In the genomic region with DNA sequence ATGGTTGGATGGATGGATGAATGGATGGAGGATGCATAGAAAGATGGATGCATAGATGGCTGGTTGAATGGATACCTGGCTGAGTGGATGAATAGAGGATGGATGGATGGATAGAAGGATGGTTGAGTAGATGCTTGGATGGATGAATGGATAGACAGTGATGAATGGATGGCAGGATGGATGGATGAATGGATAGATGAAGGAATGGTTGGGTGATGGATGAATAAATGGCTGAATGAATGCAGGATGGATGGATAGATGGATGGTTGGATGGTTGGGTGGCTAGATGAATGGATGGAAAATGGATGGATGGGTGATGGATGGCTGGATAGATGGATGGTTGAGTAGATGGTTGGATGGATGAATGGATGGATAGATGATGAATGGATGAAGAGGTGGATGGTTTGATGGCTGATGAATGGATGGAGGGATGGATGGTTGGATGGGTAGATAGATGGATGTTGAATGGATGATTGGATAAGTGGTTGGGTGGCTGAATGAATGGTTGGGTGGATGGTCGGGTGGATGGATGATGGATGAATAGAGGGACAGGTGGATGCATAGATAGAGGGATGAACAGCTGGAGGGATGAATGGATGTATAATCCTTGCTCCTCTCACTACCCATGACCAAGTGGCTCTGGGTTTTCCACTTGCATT, we compare ENCODE assay signal across 29 cellular contexts. TPM values are rescaled to one million over a fixed set of nuclear protein-coding genes. Genes with fewer than 3 reads are reported as not detected.
"Had no signal": no experiment of that assay in that cellular context is flagged by ENCODE, and none has a peak within 500 bp of the region (broad histone marks: within the 10 kb centered on the region; RNA-seq: fewer than 3 reads in every experiment).

No MANE protein-coding gene starts in this region.

- H3K4me2 ChIP-seq: SK-N-SH had no signal

- ATAC-seq: activated CD8-positive, alpha-beta T cell treated with anti-CD3 and anti-CD28 coated beads for 36 hours; activated T-cell treated with anti-CD3 and anti-CD28 coated beads, Interleukin-2, amount 50 U/mL, for 72 hours; activated T-helper 17 cell treated with anti-CD3 and anti-CD28 coated beads, Interleukin-2, amount 50 U/mL, for 72 hours; PC-3 had no signal

- DNase-seq: activated CD4-positive, alpha-beta T cell treated with anti-CD3 and anti-CD28 coated beads, Interleukin-2, amount 10 ng/mL, durations not matched to agents 24 days and 14 days; activated CD4-positive, alpha-beta T cell treated with anti-CD3 and anti-CD28 coated beads, Interleukin-2, amount 50 U/mL, for 4 hours; activated CD8-positive, alpha-beta T cell treated with anti-CD3 and anti-CD28 coated beads for 36 hours; activated effector memory CD4-positive, alpha-beta T cell treated with anti-CD3 and anti-CD28 coated beads, Interleukin-2, amount 50 U/mL, for 16 hours; activated naive CD4-positive, alpha-beta T cell; activated naive CD4-positive, alpha-beta T cell treated with anti-CD3 and anti-CD28 coated beads, Interleukin-2, amount 50 U/mL, for 16 hours; activated naive CD8-positive, alpha-beta T cell treated with anti-CD3 and anti-CD28 coated beads for 36 hours; activated T-cell treated with anti-CD3 and anti-CD28 coated beads, Interleukin-2, amount 50 U/mL, for 1 hour; activated T-cell treated with anti-CD3 and anti-CD28 coated beads, Interleukin-2, amount 50 U/mL, for 72 hours; amniotic stem cell; aorta; MM.1S; MV-4-11; NCI-H1092; NCI-H1436 treated with DMSO at 0.1 percent for 48 hours; NCI-H1694 treated with DMSO at 0.1 percent for 48 hours; NCI-H2029; NCI-H345; NCI-H524 treated with DMSO at 0.1 percent for 48 hours; PC-3; Peyer's patch; RPMI8226; SHP77 treated with DMSO at 0.1 percent for 48 hours; SK-N-SH had no signal

- H3K27me3 ChIP-seq: Peyer's patch, SJSA1 had no signal

- H3K27ac ChIP-seq: Peyer's patch, SJSA1 had no signal

- H3K9ac ChIP-seq: SK-N-SH had no signal

- H3K36me3 ChIP-seq: Peyer's patch, SJSA1 had no signal

- H3K9me3 ChIP-seq: Peyer's patch, SJSA1, SK-N-SH had no signal

- H3K4me3 ChIP-seq: Peyer's patch, SJSA1 had no signal

RNA-seq across cellular contexts. Expression of gene SULT2B1, which starts 3.6 kb away (rescaled TPM):
- total RNA-seq: activated CD4-positive, alpha-beta T cell treated with anti-CD3 and anti-CD28 coated beads, Interleukin-2, amount 10 ng/mL, durations not matched to agents 24 days and 14 days; activated CD8-positive, alpha-beta memory T cell treated with anti-CD3 and anti-CD28 coated beads for 36 hours; activated CD8-positive, alpha-beta T cell treated with anti-CD3 and anti-CD28 coated beads for 36 hours; activated naive CD8-positive, alpha-beta T cell treated with anti-CD3 and anti-CD28 coated beads for 36 hours; activated T-cell treated with anti-CD3 and anti-CD28 coated beads, Interleukin-2, amount 50 U/mL, for 72 hours; activated T-helper 17 cell treated with anti-CD3 and anti-CD28 coated beads, Interleukin-2, amount 50 U/mL, for 72 hours; aorta had no signal

RNA-seq across cellular contexts. Expression of gene LMTK3, which starts 36.7 kb away (rescaled TPM):
- total RNA-seq: SJSA1 had no signal

RNA-seq across cellular contexts. Expression of gene SPACA4, which starts 58.2 kb away (rescaled TPM):
- total RNA-seq: activated CD4-positive, alpha-beta T cell treated with anti-CD3 and anti-CD28 coated beads, Interleukin-2, amount 10 ng/mL, durations not matched to agents 24 days and 14 days; activated CD8-positive, alpha-beta memory T cell treated with anti-CD3 and anti-CD28 coated beads for 36 hours; activated CD8-positive, alpha-beta T cell treated with anti-CD3 and anti-CD28 coated beads for 36 hours; activated naive CD8-positive, alpha-beta T cell treated with anti-CD3 and anti-CD28 coated beads for 36 hours; activated T-cell treated with anti-CD3 and anti-CD28 coated beads, Interleukin-2, amount 50 U/mL, for 72 hours; activated T-helper 17 cell treated with anti-CD3 and anti-CD28 coated beads, Interleukin-2, amount 50 U/mL, for 72 hours; aorta; cardiac septum; NCI-H460; PC-3; Peyer's patch; SJSA1 had no signal
- polyA plus RNA-seq: SK-N-SH had no signal
